ENCODE assay signal across 1 cellular context in the genomic region with DNA sequence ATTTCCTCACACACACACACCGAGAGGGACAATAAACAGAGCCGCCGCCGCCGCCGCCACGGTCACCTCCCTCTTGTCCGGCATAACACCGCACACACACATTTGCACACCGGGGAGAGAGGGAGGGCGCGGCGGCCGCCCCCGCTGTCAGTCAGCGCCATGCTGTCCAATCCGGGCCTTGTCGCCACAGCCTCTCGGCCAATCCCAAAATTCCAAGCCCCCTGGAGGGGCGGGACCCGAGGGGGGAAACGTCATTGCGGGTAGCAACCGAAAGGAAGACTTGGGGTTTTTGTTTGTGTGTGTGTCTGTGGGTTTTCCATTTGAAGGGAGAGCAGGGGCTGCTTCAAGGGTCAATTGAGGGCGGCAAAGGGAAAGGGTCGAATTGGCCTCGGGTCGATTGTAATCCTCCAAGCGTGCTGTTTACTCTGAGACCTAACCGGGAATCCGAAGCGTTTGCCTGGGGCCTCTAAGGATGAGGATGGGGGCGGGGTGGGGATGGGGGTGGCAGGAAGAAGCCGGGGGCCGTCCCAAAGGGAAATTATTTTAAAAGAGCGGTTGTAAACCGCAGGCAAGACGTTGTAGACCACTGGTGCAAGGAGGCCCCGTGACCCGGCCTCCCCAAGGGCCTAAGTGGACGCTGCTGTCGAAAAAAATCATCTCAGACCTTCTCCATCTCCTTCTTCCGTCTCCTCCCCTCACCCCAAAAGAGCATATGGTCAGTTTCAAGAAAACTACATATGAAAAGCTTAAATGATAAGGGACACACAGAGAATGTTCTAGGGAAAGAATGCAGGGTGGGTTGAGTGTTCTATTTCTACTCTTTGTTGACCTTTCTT.
A peak's percentile ranks its signal among the peaks of the same experiment; 100 is the strongest.
TF ChIP-seq lines count a peak whose summit lies in the region.

A gene with protein sequence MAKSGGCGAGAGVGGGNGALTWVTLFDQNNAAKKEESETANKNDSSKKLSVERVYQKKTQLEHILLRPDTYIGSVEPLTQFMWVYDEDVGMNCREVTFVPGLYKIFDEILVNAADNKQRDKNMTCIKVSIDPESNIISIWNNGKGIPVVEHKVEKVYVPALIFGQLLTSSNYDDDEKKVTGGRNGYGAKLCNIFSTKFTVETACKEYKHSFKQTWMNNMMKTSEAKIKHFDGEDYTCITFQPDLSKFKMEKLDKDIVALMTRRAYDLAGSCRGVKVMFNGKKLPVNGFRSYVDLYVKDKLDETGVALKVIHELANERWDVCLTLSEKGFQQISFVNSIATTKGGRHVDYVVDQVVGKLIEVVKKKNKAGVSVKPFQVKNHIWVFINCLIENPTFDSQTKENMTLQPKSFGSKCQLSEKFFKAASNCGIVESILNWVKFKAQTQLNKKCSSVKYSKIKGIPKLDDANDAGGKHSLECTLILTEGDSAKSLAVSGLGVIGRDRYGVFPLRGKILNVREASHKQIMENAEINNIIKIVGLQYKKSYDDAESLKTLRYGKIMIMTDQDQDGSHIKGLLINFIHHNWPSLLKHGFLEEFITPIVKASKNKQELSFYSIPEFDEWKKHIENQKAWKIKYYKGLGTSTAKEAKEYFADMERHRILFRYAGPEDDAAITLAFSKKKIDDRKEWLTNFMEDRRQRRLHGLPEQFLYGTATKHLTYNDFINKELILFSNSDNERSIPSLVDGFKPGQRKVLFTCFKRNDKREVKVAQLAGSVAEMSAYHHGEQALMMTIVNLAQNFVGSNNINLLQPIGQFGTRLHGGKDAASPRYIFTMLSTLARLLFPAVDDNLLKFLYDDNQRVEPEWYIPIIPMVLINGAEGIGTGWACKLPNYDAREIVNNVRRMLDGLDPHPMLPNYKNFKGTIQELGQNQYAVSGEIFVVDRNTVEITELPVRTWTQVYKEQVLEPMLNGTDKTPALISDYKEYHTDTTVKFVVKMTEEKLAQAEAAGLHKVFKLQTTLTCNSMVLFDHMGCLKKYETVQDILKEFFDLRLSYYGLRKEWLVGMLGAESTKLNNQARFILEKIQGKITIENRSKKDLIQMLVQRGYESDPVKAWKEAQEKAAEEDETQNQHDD (N-terminal part only) (minus strand): TSS at position 98 of the 836 bp plus-strand sequence. CDS start 610 bp downstream, outside the sequence.

TF ChIP-seq in K562, 482 proteins besides CTCF, POLR2A, EP300 and RAD21 (continued from another document and continues in another):
- TF ChIP-seq, protein P1, sequence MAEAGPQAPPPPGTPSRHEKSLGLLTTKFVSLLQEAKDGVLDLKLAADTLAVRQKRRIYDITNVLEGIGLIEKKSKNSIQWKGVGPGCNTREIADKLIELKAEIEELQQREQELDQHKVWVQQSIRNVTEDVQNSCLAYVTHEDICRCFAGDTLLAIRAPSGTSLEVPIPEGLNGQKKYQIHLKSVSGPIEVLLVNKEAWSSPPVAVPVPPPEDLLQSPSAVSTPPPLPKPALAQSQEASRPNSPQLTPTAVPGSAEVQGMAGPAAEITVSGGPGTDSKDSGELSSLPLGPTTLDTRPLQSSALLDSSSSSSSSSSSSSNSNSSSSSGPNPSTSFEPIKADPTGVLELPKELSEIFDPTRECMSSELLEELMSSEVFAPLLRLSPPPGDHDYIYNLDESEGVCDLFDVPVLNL (CRISPR knock-in tag; IDR thresholded peaks at IDR 0.05; ENCODE audit: low read depth), result no peak
- no peak for TF ChIP-seq ZNF696 (CRISPR knock-in tag; conservative IDR thresholded peaks at IDR 0.05)
- TF ChIP-seq KDM4B (IDR thresholded peaks at IDR 0.05; ENCODE audit: borderline replicate concordance in 2 of 2, low read depth in 1 of 2), result peak in 1 of 2 experiments; percentile 83; a peak in 1 of 4 replicates
- peak in 1 of 2 experiments; percentile 58; a peak in 2 of 4 replicates for TF ChIP-seq CSDE1 (IDR thresholded peaks at IDR 0.05)
- TF ChIP-seq ZNF232 (CRISPR knock-in tag; IDR thresholded peaks at IDR 0.05), result no peak
- peak; percentile 87; the same call in 1 of the 2 replicates for TF ChIP-seq NBN (IDR thresholded peaks at IDR 0.05; ENCODE audit: low read depth)
- TF ChIP-seq RBFOX2 (IDR thresholded peaks at IDR 0.05; ENCODE audit: low read depth, low read length), result peak; percentile 96
- no peak for TF ChIP-seq MEF2D (tag; conservative IDR thresholded peaks at IDR 0.05; ENCODE audit: low read depth)
- peak; percentile 67 for TF ChIP-seq KHSRP (IDR thresholded peaks at IDR 0.05)
- TF ChIP-seq, protein P2, sequence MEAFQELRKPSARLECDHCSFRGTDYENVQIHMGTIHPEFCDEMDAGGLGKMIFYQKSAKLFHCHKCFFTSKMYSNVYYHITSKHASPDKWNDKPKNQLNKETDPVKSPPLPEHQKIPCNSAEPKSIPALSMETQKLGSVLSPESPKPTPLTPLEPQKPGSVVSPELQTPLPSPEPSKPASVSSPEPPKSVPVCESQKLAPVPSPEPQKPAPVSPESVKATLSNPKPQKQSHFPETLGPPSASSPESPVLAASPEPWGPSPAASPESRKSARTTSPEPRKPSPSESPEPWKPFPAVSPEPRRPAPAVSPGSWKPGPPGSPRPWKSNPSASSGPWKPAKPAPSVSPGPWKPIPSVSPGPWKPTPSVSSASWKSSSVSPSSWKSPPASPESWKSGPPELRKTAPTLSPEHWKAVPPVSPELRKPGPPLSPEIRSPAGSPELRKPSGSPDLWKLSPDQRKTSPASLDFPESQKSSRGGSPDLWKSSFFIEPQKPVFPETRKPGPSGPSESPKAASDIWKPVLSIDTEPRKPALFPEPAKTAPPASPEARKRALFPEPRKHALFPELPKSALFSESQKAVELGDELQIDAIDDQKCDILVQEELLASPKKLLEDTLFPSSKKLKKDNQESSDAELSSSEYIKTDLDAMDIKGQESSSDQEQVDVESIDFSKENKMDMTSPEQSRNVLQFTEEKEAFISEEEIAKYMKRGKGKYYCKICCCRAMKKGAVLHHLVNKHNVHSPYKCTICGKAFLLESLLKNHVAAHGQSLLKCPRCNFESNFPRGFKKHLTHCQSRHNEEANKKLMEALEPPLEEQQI (IDR thresholded peaks at IDR 0.05), result no peak
- no peak for TF ChIP-seq ZNF316 (IDR thresholded peaks at IDR 0.05)
- no peak for TF ChIP-seq GABPB2 (CRISPR knock-in tag; conservative IDR thresholded peaks at IDR 0.05)
- TF ChIP-seq, protein P3, sequence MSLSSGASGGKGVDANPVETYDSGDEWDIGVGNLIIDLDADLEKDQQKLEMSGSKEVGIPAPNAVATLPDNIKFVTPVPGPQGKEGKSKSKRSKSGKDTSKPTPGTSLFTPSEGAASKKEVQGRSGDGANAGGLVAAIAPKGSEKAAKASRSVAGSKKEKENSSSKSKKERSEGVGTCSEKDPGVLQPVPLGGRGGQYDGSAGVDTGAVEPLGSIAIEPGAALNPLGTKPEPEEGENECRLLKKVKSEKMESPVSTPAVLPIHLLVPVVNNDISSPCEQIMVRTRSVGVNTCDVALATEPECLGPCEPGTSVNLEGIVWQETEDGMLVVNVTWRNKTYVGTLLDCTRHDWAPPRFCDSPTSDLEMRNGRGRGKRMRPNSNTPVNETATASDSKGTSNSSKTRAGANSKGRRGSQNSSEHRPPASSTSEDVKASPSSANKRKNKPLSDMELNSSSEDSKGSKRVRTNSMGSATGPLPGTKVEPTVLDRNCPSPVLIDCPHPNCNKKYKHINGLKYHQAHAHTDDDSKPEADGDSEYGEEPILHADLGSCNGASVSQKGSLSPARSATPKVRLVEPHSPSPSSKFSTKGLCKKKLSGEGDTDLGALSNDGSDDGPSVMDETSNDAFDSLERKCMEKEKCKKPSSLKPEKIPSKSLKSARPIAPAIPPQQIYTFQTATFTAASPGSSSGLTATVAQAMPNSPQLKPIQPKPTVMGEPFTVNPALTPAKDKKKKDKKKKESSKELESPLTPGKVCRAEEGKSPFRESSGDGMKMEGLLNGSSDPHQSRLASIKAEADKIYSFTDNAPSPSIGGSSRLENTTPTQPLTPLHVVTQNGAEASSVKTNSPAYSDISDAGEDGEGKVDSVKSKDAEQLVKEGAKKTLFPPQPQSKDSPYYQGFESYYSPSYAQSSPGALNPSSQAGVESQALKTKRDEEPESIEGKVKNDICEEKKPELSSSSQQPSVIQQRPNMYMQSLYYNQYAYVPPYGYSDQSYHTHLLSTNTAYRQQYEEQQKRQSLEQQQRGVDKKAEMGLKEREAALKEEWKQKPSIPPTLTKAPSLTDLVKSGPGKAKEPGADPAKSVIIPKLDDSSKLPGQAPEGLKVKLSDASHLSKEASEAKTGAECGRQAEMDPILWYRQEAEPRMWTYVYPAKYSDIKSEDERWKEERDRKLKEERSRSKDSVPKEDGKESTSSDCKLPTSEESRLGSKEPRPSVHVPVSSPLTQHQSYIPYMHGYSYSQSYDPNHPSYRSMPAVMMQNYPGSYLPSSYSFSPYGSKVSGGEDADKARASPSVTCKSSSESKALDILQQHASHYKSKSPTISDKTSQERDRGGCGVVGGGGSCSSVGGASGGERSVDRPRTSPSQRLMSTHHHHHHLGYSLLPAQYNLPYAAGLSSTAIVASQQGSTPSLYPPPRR (CRISPR knock-in tag; IDR thresholded peaks at IDR 0.05; ENCODE audit: borderline replicate concordance), result no peak
- TF ChIP-seq NFRKB (IDR thresholded peaks at IDR 0.05; ENCODE audit: low read depth), result peak; percentile 57
- TF ChIP-seq, protein P4, sequence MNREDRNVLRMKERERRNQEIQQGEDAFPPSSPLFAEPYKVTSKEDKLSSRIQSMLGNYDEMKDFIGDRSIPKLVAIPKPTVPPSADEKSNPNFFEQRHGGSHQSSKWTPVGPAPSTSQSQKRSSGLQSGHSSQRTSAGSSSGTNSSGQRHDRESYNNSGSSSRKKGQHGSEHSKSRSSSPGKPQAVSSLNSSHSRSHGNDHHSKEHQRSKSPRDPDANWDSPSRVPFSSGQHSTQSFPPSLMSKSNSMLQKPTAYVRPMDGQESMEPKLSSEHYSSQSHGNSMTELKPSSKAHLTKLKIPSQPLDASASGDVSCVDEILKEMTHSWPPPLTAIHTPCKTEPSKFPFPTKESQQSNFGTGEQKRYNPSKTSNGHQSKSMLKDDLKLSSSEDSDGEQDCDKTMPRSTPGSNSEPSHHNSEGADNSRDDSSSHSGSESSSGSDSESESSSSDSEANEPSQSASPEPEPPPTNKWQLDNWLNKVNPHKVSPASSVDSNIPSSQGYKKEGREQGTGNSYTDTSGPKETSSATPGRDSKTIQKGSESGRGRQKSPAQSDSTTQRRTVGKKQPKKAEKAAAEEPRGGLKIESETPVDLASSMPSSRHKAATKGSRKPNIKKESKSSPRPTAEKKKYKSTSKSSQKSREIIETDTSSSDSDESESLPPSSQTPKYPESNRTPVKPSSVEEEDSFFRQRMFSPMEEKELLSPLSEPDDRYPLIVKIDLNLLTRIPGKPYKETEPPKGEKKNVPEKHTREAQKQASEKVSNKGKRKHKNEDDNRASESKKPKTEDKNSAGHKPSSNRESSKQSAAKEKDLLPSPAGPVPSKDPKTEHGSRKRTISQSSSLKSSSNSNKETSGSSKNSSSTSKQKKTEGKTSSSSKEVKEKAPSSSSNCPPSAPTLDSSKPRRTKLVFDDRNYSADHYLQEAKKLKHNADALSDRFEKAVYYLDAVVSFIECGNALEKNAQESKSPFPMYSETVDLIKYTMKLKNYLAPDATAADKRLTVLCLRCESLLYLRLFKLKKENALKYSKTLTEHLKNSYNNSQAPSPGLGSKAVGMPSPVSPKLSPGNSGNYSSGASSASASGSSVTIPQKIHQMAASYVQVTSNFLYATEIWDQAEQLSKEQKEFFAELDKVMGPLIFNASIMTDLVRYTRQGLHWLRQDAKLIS (CRISPR knock-in tag; IDR thresholded peaks at IDR 0.05), result no peak
- peak; percentile 87 for TF ChIP-seq POLR2B (IDR thresholded peaks at IDR 0.05; ENCODE audit: low read depth, partially characterized antibody)
- no peak for TF ChIP-seq XRCC4 (IDR thresholded peaks at IDR 0.05; ENCODE audit: extremely low read depth, insufficient read depth, insufficient read length)
- TF ChIP-seq, protein P5, sequence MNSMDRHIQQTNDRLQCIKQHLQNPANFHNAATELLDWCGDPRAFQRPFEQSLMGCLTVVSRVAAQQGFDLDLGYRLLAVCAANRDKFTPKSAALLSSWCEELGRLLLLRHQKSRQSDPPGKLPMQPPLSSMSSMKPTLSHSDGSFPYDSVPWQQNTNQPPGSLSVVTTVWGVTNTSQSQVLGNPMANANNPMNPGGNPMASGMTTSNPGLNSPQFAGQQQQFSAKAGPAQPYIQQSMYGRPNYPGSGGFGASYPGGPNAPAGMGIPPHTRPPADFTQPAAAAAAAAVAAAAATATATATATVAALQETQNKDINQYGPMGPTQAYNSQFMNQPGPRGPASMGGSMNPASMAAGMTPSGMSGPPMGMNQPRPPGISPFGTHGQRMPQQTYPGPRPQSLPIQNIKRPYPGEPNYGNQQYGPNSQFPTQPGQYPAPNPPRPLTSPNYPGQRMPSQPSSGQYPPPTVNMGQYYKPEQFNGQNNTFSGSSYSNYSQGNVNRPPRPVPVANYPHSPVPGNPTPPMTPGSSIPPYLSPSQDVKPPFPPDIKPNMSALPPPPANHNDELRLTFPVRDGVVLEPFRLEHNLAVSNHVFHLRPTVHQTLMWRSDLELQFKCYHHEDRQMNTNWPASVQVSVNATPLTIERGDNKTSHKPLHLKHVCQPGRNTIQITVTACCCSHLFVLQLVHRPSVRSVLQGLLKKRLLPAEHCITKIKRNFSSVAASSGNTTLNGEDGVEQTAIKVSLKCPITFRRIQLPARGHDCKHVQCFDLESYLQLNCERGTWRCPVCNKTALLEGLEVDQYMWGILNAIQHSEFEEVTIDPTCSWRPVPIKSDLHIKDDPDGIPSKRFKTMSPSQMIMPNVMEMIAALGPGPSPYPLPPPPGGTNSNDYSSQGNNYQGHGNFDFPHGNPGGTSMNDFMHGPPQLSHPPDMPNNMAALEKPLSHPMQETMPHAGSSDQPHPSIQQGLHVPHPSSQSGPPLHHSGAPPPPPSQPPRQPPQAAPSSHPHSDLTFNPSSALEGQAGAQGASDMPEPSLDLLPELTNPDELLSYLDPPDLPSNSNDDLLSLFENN (IDR thresholded peaks at IDR 0.05; ENCODE audit: low read depth in 2 of 2, low read length in 2 of 2), result no peak
- no peak for TF ChIP-seq NFIX (CRISPR knock-in tag; IDR thresholded peaks at IDR 0.05; ENCODE audit: low read depth)
- TF ChIP-seq HLTF (IDR thresholded peaks at IDR 0.05), result no peak
- TF ChIP-seq TBP (optimal IDR thresholded peaks at IDR 0.05; ENCODE audit: low read depth, low read length), result peak; percentile 83
- TF ChIP-seq NR2C2 (CRISPR knock-in tag; IDR thresholded peaks at IDR 0.05), result no peak
- TF ChIP-seq NR2C2 (tag; IDR thresholded peaks at IDR 0.05), result peak; percentile 40; the same call in 1 of the 2 replicates
- TF ChIP-seq DMBX1 (CRISPR knock-in tag; IDR thresholded peaks at IDR 0.05; ENCODE audit: borderline replicate concordance), result no peak
- TF ChIP-seq, protein P6, sequence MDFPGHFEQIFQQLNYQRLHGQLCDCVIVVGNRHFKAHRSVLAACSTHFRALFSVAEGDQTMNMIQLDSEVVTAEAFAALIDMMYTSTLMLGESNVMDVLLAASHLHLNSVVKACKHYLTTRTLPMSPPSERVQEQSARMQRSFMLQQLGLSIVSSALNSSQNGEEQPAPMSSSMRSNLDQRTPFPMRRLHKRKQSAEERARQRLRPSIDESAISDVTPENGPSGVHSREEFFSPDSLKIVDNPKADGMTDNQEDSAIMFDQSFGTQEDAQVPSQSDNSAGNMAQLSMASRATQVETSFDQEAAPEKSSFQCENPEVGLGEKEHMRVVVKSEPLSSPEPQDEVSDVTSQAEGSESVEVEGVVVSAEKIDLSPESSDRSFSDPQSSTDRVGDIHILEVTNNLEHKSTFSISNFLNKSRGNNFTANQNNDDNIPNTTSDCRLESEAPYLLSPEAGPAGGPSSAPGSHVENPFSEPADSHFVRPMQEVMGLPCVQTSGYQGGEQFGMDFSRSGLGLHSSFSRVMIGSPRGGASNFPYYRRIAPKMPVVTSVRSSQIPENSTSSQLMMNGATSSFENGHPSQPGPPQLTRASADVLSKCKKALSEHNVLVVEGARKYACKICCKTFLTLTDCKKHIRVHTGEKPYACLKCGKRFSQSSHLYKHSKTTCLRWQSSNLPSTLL (IDR thresholded peaks at IDR 0.05), result no peak
- TF ChIP-seq HDAC1 (IDR thresholded peaks at IDR 0.05), result no peak; a peak in 1 of 4 replicates
- TF ChIP-seq ZNF764 (CRISPR knock-in tag; IDR thresholded peaks at IDR 0.05; ENCODE audit: low read depth), result no peak
